ENCODE assay signal across 1 cellular context in the genomic region with DNA sequence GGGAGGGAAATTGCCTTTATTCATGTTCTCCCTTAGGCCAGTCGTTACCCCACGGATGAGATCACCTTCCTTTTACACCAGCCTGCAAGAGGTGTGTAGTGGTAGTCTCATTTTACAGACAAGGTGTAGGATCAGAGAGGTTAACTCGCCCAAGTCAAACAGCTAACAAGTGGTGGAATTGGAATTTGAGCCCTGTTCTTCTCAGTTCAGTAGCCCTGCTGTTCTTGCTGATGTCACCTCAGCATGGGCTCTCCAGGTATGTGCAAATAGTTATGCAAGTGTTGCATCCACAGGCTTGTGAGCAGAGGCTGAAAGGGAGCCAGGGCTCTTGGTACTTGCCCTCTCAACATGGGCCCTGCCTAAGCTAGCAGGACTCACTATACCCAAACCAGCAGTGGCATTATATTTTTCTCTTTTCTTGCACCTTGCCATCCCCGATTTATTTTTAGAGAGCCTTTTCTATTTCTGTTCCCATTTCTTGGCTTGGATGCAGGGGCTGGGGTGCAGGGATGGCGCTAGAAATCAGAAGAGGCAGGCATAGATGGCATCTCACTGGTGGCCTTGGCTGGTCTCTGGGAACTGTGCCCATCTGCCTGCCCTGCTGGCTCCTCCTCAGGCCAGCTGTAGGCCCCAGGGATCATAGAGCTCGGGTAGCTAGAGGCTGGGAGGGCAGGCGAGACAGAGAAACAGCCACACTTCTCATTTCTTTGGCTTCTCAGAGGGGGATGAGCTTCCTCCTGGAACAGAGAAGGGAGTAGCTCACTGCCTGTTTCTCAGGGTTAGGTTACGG.
TF ChIP-seq lines count a peak whose summit lies in the region.

No MANE protein-coding gene starts in this region.

TF ChIP-seq in HepG2, 621 proteins besides CTCF, POLR2A, EP300 and RAD21 (continued from another document and continues in another):
- TF ChIP-seq ZNF318 (CRISPR knock-in tag; IDR thresholded peaks at IDR 0.05) (no peak), FOSL1 (CRISPR knock-in tag; IDR thresholded peaks at IDR 0.05; ENCODE audit: borderline replicate concordance) (no peak), ZNF207 (IDR thresholded peaks at IDR 0.05; ENCODE audit: borderline replicate concordance) (no peak), SPEN (CRISPR knock-in tag; IDR thresholded peaks at IDR 0.05; ENCODE audit: low read depth) (peak; percentile 56; the same call in 1 of the 2 replicates), ZNF639 (CRISPR knock-in tag; conservative IDR thresholded peaks at IDR 0.05) (no peak), SOX13 (IDR thresholded peaks at IDR 0.05) (no peak), SOX13 (CRISPR knock-in tag; conservative IDR thresholded peaks at IDR 0.05 in 1 of 2, IDR thresholded peaks at IDR 0.05 in 1 of 2) (peak in 1 of 2 experiments; percentile 82; a peak in 2 of 4 replicates), ZKSCAN1 (IDR thresholded peaks at IDR 0.05; ENCODE audit: low read length) (no peak), HIC2 (CRISPR knock-in tag; IDR thresholded peaks at IDR 0.05; ENCODE audit: low read depth) (peak; percentile 78; the same call in 1 of the 2 replicates), DNMT3B (CRISPR knock-in tag; conservative IDR thresholded peaks at IDR 0.05) (peak; percentile 62; the same call in 1 of the 2 replicates), ZNF619 (CRISPR knock-in tag; IDR thresholded peaks at IDR 0.05) (no peak), NKX3-1 (CRISPR knock-in tag; IDR thresholded peaks at IDR 0.05) (no peak), HOXA9 (CRISPR knock-in tag; IDR thresholded peaks at IDR 0.05; ENCODE audit: borderline replicate concordance) (no peak), HNF4A (CRISPR knock-in tag; IDR thresholded peaks at IDR 0.05) (peak; percentile 97), KDM1A (CRISPR knock-in tag; IDR thresholded peaks at IDR 0.05) (peak; percentile 99), ZNF280B (CRISPR knock-in tag; IDR thresholded peaks at IDR 0.05; ENCODE audit: borderline replicate concordance) (no peak), NR2F2 (IDR thresholded peaks at IDR 0.05; ENCODE audit: borderline replicate concordance, low read depth) (no peak; the same call in 1 of the 2 replicates), ZNF17 (CRISPR knock-in tag; IDR thresholded peaks at IDR 0.05) (no peak), EEA1 (CRISPR knock-in tag; IDR thresholded peaks at IDR 0.05; ENCODE audit: borderline replicate concordance) (no peak), TBX2 (CRISPR knock-in tag; IDR thresholded peaks at IDR 0.05; ENCODE audit: borderline replicate concordance) (peak; percentile 91), ZNF564 (CRISPR knock-in tag; IDR thresholded peaks at IDR 0.05) (no peak)
- TF ChIP-seq, protein P1, sequence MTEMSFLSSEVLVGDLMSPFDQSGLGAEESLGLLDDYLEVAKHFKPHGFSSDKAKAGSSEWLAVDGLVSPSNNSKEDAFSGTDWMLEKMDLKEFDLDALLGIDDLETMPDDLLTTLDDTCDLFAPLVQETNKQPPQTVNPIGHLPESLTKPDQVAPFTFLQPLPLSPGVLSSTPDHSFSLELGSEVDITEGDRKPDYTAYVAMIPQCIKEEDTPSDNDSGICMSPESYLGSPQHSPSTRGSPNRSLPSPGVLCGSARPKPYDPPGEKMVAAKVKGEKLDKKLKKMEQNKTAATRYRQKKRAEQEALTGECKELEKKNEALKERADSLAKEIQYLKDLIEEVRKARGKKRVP (CRISPR knock-in tag; IDR thresholded peaks at IDR 0.05) = peak in 1 of 2 experiments; percentile 95; a peak in 2 of 4 replicates
- TF ChIP-seq, protein P2, sequence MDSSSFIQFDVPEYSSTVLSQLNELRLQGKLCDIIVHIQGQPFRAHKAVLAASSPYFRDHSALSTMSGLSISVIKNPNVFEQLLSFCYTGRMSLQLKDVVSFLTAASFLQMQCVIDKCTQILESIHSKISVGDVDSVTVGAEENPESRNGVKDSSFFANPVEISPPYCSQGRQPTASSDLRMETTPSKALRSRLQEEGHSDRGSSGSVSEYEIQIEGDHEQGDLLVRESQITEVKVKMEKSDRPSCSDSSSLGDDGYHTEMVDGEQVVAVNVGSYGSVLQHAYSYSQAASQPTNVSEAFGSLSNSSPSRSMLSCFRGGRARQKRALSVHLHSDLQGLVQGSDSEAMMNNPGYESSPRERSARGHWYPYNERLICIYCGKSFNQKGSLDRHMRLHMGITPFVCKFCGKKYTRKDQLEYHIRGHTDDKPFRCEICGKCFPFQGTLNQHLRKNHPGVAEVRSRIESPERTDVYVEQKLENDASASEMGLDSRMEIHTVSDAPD (CRISPR knock-in tag; IDR thresholded peaks at IDR 0.05) = no peak
- TF ChIP-seq, protein P3, sequence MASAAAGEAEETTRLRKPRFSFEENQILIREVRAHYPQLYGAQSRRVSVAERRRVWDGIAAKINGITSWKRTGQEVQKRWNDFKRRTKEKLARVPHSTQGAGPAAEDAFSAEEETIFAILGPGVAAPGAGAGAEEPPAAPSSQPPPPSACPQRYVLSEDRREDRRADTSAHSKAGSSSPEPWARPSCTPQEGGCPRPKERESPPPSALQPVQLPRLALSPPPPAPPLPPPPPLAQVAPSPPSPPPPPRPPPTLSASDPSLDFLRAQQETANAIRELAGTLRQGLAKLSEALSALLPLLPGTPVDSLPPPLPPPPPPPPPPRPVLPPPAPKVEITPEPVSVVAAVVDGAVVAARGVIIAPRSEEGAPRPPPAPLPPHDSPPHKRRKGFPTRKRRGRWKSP (CRISPR knock-in tag; IDR thresholded peaks at IDR 0.05) = no peak
- TF ChIP-seq, protein P4, sequence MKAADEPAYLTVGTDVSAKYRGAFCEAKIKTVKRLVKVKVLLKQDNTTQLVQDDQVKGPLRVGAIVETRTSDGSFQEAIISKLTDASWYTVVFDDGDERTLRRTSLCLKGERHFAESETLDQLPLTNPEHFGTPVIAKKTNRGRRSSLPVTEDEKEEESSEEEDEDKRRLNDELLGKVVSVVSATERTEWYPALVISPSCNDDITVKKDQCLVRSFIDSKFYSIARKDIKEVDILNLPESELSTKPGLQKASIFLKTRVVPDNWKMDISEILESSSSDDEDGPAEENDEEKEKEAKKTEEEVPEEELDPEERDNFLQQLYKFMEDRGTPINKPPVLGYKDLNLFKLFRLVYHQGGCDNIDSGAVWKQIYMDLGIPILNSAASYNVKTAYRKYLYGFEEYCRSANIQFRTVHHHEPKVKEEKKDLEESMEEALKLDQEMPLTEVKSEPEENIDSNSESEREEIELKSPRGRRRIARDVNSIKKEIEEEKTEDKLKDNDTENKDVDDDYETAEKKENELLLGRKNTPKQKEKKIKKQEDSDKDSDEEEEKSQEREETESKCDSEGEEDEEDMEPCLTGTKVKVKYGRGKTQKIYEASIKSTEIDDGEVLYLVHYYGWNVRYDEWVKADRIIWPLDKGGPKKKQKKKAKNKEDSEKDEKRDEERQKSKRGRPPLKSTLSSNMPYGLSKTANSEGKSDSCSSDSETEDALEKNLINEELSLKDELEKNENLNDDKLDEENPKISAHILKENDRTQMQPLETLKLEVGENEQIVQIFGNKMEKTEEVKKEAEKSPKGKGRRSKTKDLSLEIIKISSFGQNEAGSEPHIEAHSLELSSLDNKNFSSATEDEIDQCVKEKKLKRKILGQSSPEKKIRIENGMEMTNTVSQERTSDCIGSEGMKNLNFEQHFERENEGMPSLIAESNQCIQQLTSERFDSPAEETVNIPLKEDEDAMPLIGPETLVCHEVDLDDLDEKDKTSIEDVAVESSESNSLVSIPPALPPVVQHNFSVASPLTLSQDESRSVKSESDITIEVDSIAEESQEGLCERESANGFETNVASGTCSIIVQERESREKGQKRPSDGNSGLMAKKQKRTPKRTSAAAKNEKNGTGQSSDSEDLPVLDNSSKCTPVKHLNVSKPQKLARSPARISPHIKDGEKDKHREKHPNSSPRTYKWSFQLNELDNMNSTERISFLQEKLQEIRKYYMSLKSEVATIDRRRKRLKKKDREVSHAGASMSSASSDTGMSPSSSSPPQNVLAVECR (CRISPR knock-in tag; IDR thresholded peaks at IDR 0.05; ENCODE audit: borderline replicate concordance) = peak; percentile 72; the same call in 1 of the 2 replicates
